ENCODE assay signal across 12 cellular contexts in the genomic region with DNA sequence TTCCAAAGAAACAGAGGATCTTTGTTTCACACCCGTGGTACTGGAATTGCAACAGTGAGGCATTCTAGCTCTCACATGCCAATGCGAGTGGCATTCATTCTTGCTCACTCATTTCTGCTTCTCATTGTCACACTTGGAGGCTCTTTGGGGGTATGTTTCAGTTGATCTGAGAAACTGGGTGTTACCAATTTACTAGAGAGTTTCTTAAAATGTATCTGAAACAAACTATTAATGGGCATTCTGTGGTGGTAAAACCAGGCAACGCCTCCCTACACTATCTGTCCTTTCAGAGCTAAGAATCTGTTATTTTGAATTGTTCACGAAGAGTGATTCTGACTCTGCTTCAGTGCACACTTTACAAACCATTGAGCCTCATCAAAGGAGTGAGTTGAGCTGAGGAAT.
DNase-seq lines count a peak whose midpoint lies in the region; ATAC-seq and TF ChIP-seq lines count a peak whose summit lies in the region.
"Had no signal": no experiment of that assay in that cellular context is flagged by ENCODE, and none has a peak within 500 bp of the region (broad histone marks: within the 10 kb centered on the region; RNA-seq: fewer than 3 reads in every experiment).

No MANE protein-coding gene starts in this region.

- 67 to 74% methylated on average over 4 of the region's 4 CpGs for WGBS in thyroid gland, 2 donors

- H3K27me3 Mint-ChIP-seq in activated CD4-positive, alpha-beta T cell treated with anti-CD3 and anti-CD28 coated beads, Interleukin-2, amount 10 ng/mL, durations not matched to agents 7 days and 5 days = no peaks in the 10 kb centered on the region
- H3K27me3 Mint-ChIP-seq in activated CD4-positive, alpha-beta memory T cell treated with anti-CD3 and anti-CD28 coated beads, Interleukin-2, amount 10 ng/mL, durations not matched to agents 7 days and 5 days = no peaks in the 10 kb centered on the region
- no peaks in the 10 kb centered on the region for H3K27me3 Mint-ChIP-seq in CD4-positive, alpha-beta memory T cell

- H3K27ac Mint-ChIP-seq in activated CD4-positive, alpha-beta T cell treated with anti-CD3 and anti-CD28 coated beads, Interleukin-2, amount 10 ng/mL, durations not matched to agents 7 days and 5 days = peak overlapping the region; percentile 9
- no peak overlapping the region for H3K27ac Mint-ChIP-seq in activated CD4-positive, alpha-beta memory T cell treated with anti-CD3 and anti-CD28 coated beads, Interleukin-2, amount 10 ng/mL, durations not matched to agents 7 days and 5 days
- H3K27ac Mint-ChIP-seq in CD4-positive, alpha-beta memory T cell = no peak overlapping the region

- ATAC-seq in HG02571 (IDR thresholded peaks at IDR 0.05; ENCODE audit: unreplicated experiment) (peak; percentile 50), HG03354 (IDR thresholded peaks at IDR 0.05; ENCODE audit: poor library complexity, severe bottlenecking, unreplicated experiment) (peak; percentile 78), mucosa of descending colon (no peak)

- CTCF ChIA-PET in activated CD4-positive, alpha-beta T cell treated with anti-CD3 and anti-CD28 coated beads, Interleukin-2, amount 10 ng/mL, durations not matched to agents 7 days and 5 days (lab: Charles Lee) = interaction anchor here (0.8 to 3.8 kb wide), 9 partner anchors 8 to 149 kb away, joined by 3 to 14 read pairs (median 4); no protein-coding TSS in a partner anchor
- CTCF ChIA-PET in activated CD4-positive, alpha-beta memory T cell treated with anti-CD3 and anti-CD28 coated beads, Interleukin-2, amount 10 ng/mL, durations not matched to agents 7 days and 5 days (lab: Charles Lee) = interaction anchor here (0.5 to 2.3 kb wide), 6 partner anchors 117 to 203 kb away, joined by 3 to 10 read pairs (median 5); no protein-coding TSS in a partner anchor
- CTCF ChIA-PET in CD4-positive, alpha-beta memory T cell (lab: Charles Lee; ENCODE audit: partially characterized antibody) = interaction anchor here (0.8 to 1.8 kb wide), 3 partner anchors 8 to 141 kb away, joined by 3 to 4 read pairs (median 4); a partner anchor contains a TSS

- H3K36me3 ChIP-seq in thyroid gland (peaks cover 0 to 3% of the 10 kb centered on the region in 2 donors), mucosa of descending colon (ENCODE audit: low read depth) (no peaks in the 10 kb centered on the region)
- H3K36me3 ChIP-seq in CD4-positive, alpha-beta memory T cell (ENCODE audit: insufficient read depth, low read length) = no peaks in the 10 kb centered on the region

- peaks cover 12 to 30% of the 10 kb centered on the region in 2 donors for H3K4me1 ChIP-seq in thyroid gland
- no peaks in the 10 kb centered on the region for H3K4me1 ChIP-seq in mucosa of descending colon (ENCODE audit: low read depth)
- peaks cover 79% of the 10 kb centered on the region for H3K4me1 ChIP-seq in CD4-positive, alpha-beta memory T cell (ENCODE audit: insufficient read depth, low read length)

- TF ChIP-seq POLR2A in thyroid gland (IDR thresholded peaks at IDR 0.05) = no peak

- TF ChIP-seq CTCF in thyroid gland (IDR thresholded peaks at IDR 0.05) (no peak), mucosa of descending colon (IDR thresholded peaks at IDR 0.05) (no peak)

- intact Hi-C loops in thyroid gland (cut with DNase I) (no loop called here), mucosa of descending colon (cut with DNase I, micrococcal nuclease) (no loop called here)
- intact Hi-C loops in CD4-positive, alpha-beta memory T cell (cut with micrococcal nuclease) = loop anchor here (10.0 kb wide), 2 partner anchors 344 to 346 kb away; a partner anchor contains a TSS

- H3K4me1 Mint-ChIP-seq in activated CD4-positive, alpha-beta T cell treated with anti-CD3 and anti-CD28 coated beads, Interleukin-2, amount 10 ng/mL, durations not matched to agents 7 days and 5 days = peaks cover 93% of the 10 kb centered on the region
- H3K4me1 Mint-ChIP-seq in activated CD4-positive, alpha-beta memory T cell treated with anti-CD3 and anti-CD28 coated beads, Interleukin-2, amount 10 ng/mL, durations not matched to agents 7 days and 5 days = peaks cover 90% of the 10 kb centered on the region
- H3K4me1 Mint-ChIP-seq in CD4-positive, alpha-beta memory T cell = peaks cover 54 to 78% (median 68%) of the 10 kb centered on the region in 4 donors

- H3K27me3 ChIP-seq in thyroid gland = no peaks in the 10 kb centered on the region
- H3K27me3 ChIP-seq in CD4-positive, alpha-beta memory T cell (ENCODE audit: insufficient read depth, low read length) = no peaks in the 10 kb centered on the region

- peaks cover 70% of the 10 kb centered on the region for H3K36me3 Mint-ChIP-seq in activated CD4-positive, alpha-beta T cell treated with anti-CD3 and anti-CD28 coated beads, Interleukin-2, amount 10 ng/mL, durations not matched to agents 7 days and 5 days (ENCODE audit: low read depth)
- H3K36me3 Mint-ChIP-seq in activated CD4-positive, alpha-beta memory T cell treated with anti-CD3 and anti-CD28 coated beads, Interleukin-2, amount 10 ng/mL, durations not matched to agents 7 days and 5 days (ENCODE audit: low read depth) = peaks cover 64% of the 10 kb centered on the region
- peaks cover 15 to 23% of the 10 kb centered on the region in 2 donors for H3K36me3 Mint-ChIP-seq in CD4-positive, alpha-beta memory T cell

- H3K27ac ChIP-seq in thyroid gland = peak overlapping the region in 2 of 3 donors; percentile 45 to 49
- H3K27ac ChIP-seq in CD4-positive, alpha-beta memory T cell (ENCODE audit: low read depth, low read length) = no peak overlapping the region

- H3K9me3 ChIP-seq in thyroid gland (no peaks in the 10 kb centered on the region), mucosa of descending colon (no peaks in the 10 kb centered on the region)
- H3K9me3 ChIP-seq in CD4-positive, alpha-beta memory T cell (ENCODE audit: control insufficient read depth in 1 of 2, low read length in 2 of 2) = no peaks in the 10 kb centered on the region

- POLR2A ChIA-PET in activated CD4-positive, alpha-beta T cell treated with anti-CD3 and anti-CD28 coated beads, Interleukin-2, amount 10 ng/mL, durations not matched to agents 7 days and 5 days (lab: Charles Lee) = interaction anchor here (0.6 kb wide), 1 partner anchor 11 kb away, joined by 3 read pairs; no protein-coding TSS in a partner anchor
- POLR2A ChIA-PET in activated CD4-positive, alpha-beta memory T cell treated with anti-CD3 and anti-CD28 coated beads, Interleukin-2, amount 10 ng/mL, durations not matched to agents 7 days and 5 days (lab: Charles Lee) = interaction anchor here (1.2 to 22.2 kb wide), 7 partner anchors 8 to 183 kb away, joined by 3 to 822 read pairs (median 4); a partner anchor contains a TSS
- POLR2A ChIA-PET in CD4-positive, alpha-beta memory T cell (lab: Charles Lee; ENCODE audit: partially characterized antibody) = interaction anchor here (0.8 to 1.1 kb wide), 3 partner anchors 15 to 140 kb away, joined by 3 to 4 read pairs (median 3); a partner anchor contains a TSS

- no peak overlapping the region for H3K4me3 ChIP-seq in thyroid gland (replicated peaks in 1 of 3)
- H3K4me3 ChIP-seq in mucosa of descending colon = no peak overlapping the region
- no peak overlapping the region for H3K4me3 ChIP-seq in CD4-positive, alpha-beta memory T cell (ENCODE audit: low read length in 2 of 2)

- no peak for DNase-seq in activated CD4-positive, alpha-beta T cell treated with anti-CD3 and anti-CD28 coated beads, Interleukin-2, amount 10 ng/mL, durations not matched to agents 7 days and 5 days
- DNase-seq in activated CD4-positive, alpha-beta T cell treated with anti-CD3 and anti-CD28 coated beads for 1 hour = no peak
- peak in 1 of 2 donors; percentile 28 for DNase-seq in thyroid gland
- no peak for DNase-seq in mucosa of descending colon
- no peak for DNase-seq in activated CD4-positive, alpha-beta memory T cell treated with anti-CD3 and anti-CD28 coated beads, Interleukin-2, amount 10 ng/mL, durations not matched to agents 7 days and 5 days
- DNase-seq in CD4-positive, alpha-beta memory T cell = no peak
- DNase-seq: activated CD4-positive, alpha-beta T cell treated with anti-CD3 and anti-CD28 coated beads, Interleukin-2, amount 50 U/mL, for 4 hours; DMS79; NCI-H226; Right ventricle myocardium superior had no signal

- peaks cover 9% of the 10 kb centered on the region for H3K9me3 Mint-ChIP-seq in activated CD4-positive, alpha-beta T cell treated with anti-CD3 and anti-CD28 coated beads, Interleukin-2, amount 10 ng/mL, durations not matched to agents 7 days and 5 days
- peaks cover 3% of the 10 kb centered on the region for H3K9me3 Mint-ChIP-seq in activated CD4-positive, alpha-beta memory T cell treated with anti-CD3 and anti-CD28 coated beads, Interleukin-2, amount 10 ng/mL, durations not matched to agents 7 days and 5 days
- no peaks in the 10 kb centered on the region for H3K9me3 Mint-ChIP-seq in CD4-positive, alpha-beta memory T cell

- H3K4me3 Mint-ChIP-seq in activated CD4-positive, alpha-beta T cell treated with anti-CD3 and anti-CD28 coated beads, Interleukin-2, amount 10 ng/mL, durations not matched to agents 7 days and 5 days = no peak overlapping the region
- no peak overlapping the region for H3K4me3 Mint-ChIP-seq in activated CD4-positive, alpha-beta memory T cell treated with anti-CD3 and anti-CD28 coated beads, Interleukin-2, amount 10 ng/mL, durations not matched to agents 7 days and 5 days
- H3K4me3 Mint-ChIP-seq in CD4-positive, alpha-beta memory T cell = no peak overlapping the region
